ENCODE assay signal across 8 cellular contexts in genomic region chr13:74134777-74135305, GRCh38. TPM values are rescaled to one million over a fixed set of nuclear protein-coding genes. Genes with fewer than 3 reads are reported as not detected.
DNase-seq lines count a peak whose midpoint lies in the region; ATAC-seq, FAIRE-seq and TF ChIP-seq lines count a peak whose summit lies in the region.

No MANE protein-coding gene starts in this region.

- H3K4me1 ChIP-seq in heart right ventricle (peaks cover 0 to 36% (median 21%) of the 10 kb centered on the region in 9 donors), sigmoid colon (peaks cover 0 to 36% (median 16%) of the 10 kb centered on the region in 4 donors)

- H3K9me3 ChIP-seq in heart right ventricle (no peaks in the 10 kb centered on the region), sigmoid colon (no peaks in the 10 kb centered on the region)

- TF ChIP-seq CTCF in heart right ventricle (IDR thresholded peaks at IDR 0.05): no peak
- TF ChIP-seq CTCF in sigmoid colon (IDR thresholded peaks at IDR 0.05): no peak

- no peak for FAIRE-seq in RCC 7860 (lab: Jason Lieb, UNC)

- 0% methylated on average over 58 to 60 of the region's 60 CpGs for WGBS in heart right ventricle, 2 donors
- 0 to 1% methylated on average over 60 of the region's 60 CpGs for WGBS in sigmoid colon, 2 donors

- TF ChIP-seq EP300 in sigmoid colon (IDR thresholded peaks at IDR 0.05): no peak

- no peak for TF ChIP-seq POLR2A in sigmoid colon (IDR thresholded peaks at IDR 0.05)

- H3K27ac ChIP-seq in heart right ventricle (peak overlapping the region; percentile 93 to 99 (median 97)), sigmoid colon (peak overlapping the region; percentile 87 to 98 (median 96))

- intact Hi-C loops in heart right ventricle (cut with DNase I) (loop anchor here in 9 of 10 donors (2.0 to 10.0 kb wide), 16 partner anchors 48 to 1080 kb away; no protein-coding TSS in a partner anchor), sigmoid colon (cut with DNase I) (loop anchor here (2.0 to 10.0 kb wide), 6 partner anchors 58 to 368 kb away; no protein-coding TSS in a partner anchor)

- H3K4me3 ChIP-seq in heart right ventricle (peak overlapping the region; percentile 65 to 98 (median 89)), sigmoid colon (peak overlapping the region; percentile 61 to 97 (median 82))

- H3K27me3 ChIP-seq in heart right ventricle (peaks cover 0 to 12% (median 0%) of the 10 kb centered on the region in 7 donors), sigmoid colon (no peaks in the 10 kb centered on the region)

- DNase-seq in AG20443 (ENCODE audit: low spot score) (peak; percentile 67), GM19238 (ENCODE audit: insufficient read length, low spot score) (peak; percentile 38), RCC 7860 (ENCODE audit: low spot score) (peak; percentile 23), heart right ventricle (peak; percentile 58 to 65), sigmoid colon (peak; percentile 74), pons (ENCODE audit: low spot score) (no peak)
- DNase-seq in activated naive CD4-positive, alpha-beta T cell treated with Interleukin-2 at 50 U/mL for 16 hours: peak; percentile 75

- H3K36me3 ChIP-seq in heart right ventricle (no peaks in the 10 kb centered on the region), sigmoid colon (no peaks in the 10 kb centered on the region)

- ATAC-seq in HG03354 (IDR thresholded peaks at IDR 0.05; ENCODE audit: poor library complexity, severe bottlenecking, unreplicated experiment) (peak; percentile 28), heart right ventricle (peak; percentile 6 to 78 (median 28))

RNA-seq across cellular contexts. Expression of gene KLF12, which starts 0.6 kb away (rescaled TPM):
- 10 to 100 TPM; 11.2 to 23.9 (median 21.2) TPM for total RNA-seq in heart right ventricle
- polyA plus RNA-seq in heart right ventricle: 1 to 10 TPM; 2.1 to 3.5 TPM
- 10 to 100 TPM; 12.2 to 16.1 (median 13.7) TPM for total RNA-seq in sigmoid colon
- polyA plus RNA-seq in sigmoid colon: 1 to 10 TPM in 1 of 3 donors, under 1 TPM in 2; 0.46 to 3.0 (median 0.60) TPM
